18 cellular contexts compared by ENCODE assay signal in the genomic region with DNA sequence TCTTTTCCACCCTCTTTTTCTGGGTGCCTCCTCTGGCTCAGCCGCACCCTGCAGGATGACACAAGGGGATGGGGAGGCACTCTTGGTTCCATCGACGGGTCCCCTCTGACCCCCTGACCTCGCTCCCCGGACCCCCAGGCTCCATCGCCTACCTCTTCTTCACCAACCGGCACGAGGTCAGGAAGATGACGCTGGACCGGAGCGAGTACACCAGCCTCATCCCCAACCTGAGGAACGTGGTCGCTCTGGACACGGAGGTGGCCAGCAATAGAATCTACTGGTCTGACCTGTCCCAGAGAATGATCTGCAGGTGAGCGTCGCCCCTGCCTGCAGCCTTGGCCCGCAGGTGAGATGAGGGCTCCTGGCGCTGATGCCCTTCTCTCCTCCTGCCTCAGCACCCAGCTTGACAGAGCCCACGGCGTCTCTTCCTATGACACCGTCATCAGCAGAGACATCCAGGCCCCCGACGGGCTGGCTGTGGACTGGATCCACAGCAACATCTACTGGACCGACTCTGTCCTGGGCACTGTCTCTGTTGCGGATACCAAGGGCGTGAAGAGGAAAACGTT. TPM values are rescaled to one million over a fixed set of nuclear protein-coding genes. Genes with fewer than 3 reads are reported as not detected.
A peak's percentile ranks its signal among the peaks of the same experiment; 100 is the strongest.
DNase-seq lines count a peak whose midpoint lies in the region; ATAC-seq, FAIRE-seq and TF ChIP-seq lines count a peak whose summit lies in the region.
"Had no signal": no experiment of that assay in that cellular context is flagged by ENCODE, and none has a peak within 500 bp of the region (broad histone marks: within the 10 kb centered on the region; RNA-seq: fewer than 3 reads in every experiment).

No MANE protein-coding gene starts in this region.

- no peak for TF ChIP-seq POLR2A in IMR-90 (IDR thresholded peaks at IDR 0.05; ENCODE audit: low read depth, low read length)
- TF ChIP-seq POLR2A in GM12878 (IDR thresholded peaks at IDR 0.05; ENCODE audit: low read depth, low read length) = peak; percentile 57; the same call in 1 of the 2 replicates

- H3K36me3 Mint-ChIP-seq in GM23338 (ENCODE audit: low read depth) (peaks cover 99% of the 10 kb centered on the region), neural crest cell (ENCODE audit: low read depth) (peaks cover 25% of the 10 kb centered on the region)

- no peaks in the 10 kb centered on the region; the same call in 2 of the 3 replicates for H3K9me3 Mint-ChIP-seq in GM23338
- no peaks in the 10 kb centered on the region for H3K9me3 Mint-ChIP-seq in neural crest cell

- H3K23ac ChIP-seq in IMR-90 (ENCODE audit: low read depth, low read length) = no peak overlapping the region

- no peak overlapping the region for H3K14ac ChIP-seq in IMR-90 (replicated peaks; ENCODE audit: low read depth, low read length)

- H2BK120ac ChIP-seq in IMR-90 (ENCODE audit: low read depth, low read length) = no peak overlapping the region

- H3K4me1 ChIP-seq in GM23338 (ENCODE audit: insufficient read depth) (no peaks in the 10 kb centered on the region), IMR-90 (ENCODE audit: control insufficient read depth, insufficient read depth, low read length) (no peaks in the 10 kb centered on the region), GM12878 (ENCODE audit: control insufficient read depth, insufficient read depth, low read length) (no peaks in the 10 kb centered on the region)

- H3K27me3 ChIP-seq in GM23338 (ENCODE audit: insufficient read depth) (no peaks in the 10 kb centered on the region), IMR-90 (ENCODE audit: control insufficient read depth, insufficient read depth, low read length) (no peaks in the 10 kb centered on the region), GM12878 (replicated peaks in 1 of 2; ENCODE audit: control insufficient read depth in 2 of 2, insufficient read depth in 2 of 2, low read length in 1 of 2) (no peaks in the 10 kb centered on the region)

- in situ Hi-C loops in IMR-90 (cut with MboI; ENCODE audit: low sequenced_read_pairs) = no loop called here
- in situ Hi-C loops in GM12878 (cut with MboI) = no loop called here

- peaks cover 72% of the 10 kb centered on the region for H4K20me1 ChIP-seq in GM23338 (replicated peaks; ENCODE audit: insufficient read depth)
- H4K20me1 ChIP-seq in IMR-90 (ENCODE audit: insufficient read depth, low read length) = peaks cover 4% of the 10 kb centered on the region; the same call in 1 of the 2 replicates
- H4K20me1 ChIP-seq in GM12878 (ENCODE audit: control insufficient read depth, insufficient read depth) = no peaks in the 10 kb centered on the region

- no TSS peak for BruUV-seq in IMR-90 (replicated peaks; lab: Mats Ljungman, UMichigan)
- BruUV-seq in GM12878 (replicated peaks; lab: Mats Ljungman, UMichigan) = no TSS peak

- H3F3A ChIP-seq in GM23338 (replicated peaks; ENCODE audit: low read depth) = peaks cover 77% of the 10 kb centered on the region

- no peak overlapping the region for H3K18ac ChIP-seq in IMR-90 (ENCODE audit: low read depth, low read length)

- no peak overlapping the region for H3K4ac ChIP-seq in IMR-90 (ENCODE audit: low read depth, low read length)

- H3K9me2 ChIP-seq in GM23338 (ENCODE audit: insufficient read depth) = no peaks in the 10 kb centered on the region

- H3K4me2 ChIP-seq in GM23338 (no peak overlapping the region), IMR-90 (ENCODE audit: low read depth, low read length) (no peak overlapping the region), GM12878 (ENCODE audit: control insufficient read depth, insufficient read depth) (no peak overlapping the region)
- H3K4me2 ChIP-seq: KMS-11 had no signal

- H3K9me3 ChIP-seq in IMR-90 (ENCODE audit: control insufficient read depth, insufficient read depth, low read length) (no peaks in the 10 kb centered on the region), GM12878 (replicated peaks; ENCODE audit: control insufficient read depth, insufficient read depth, low read length) (no peaks in the 10 kb centered on the region)

- H3K79me2 ChIP-seq in GM23338 (replicated peaks; ENCODE audit: insufficient read depth) (peaks cover 45% of the 10 kb centered on the region), GM12878 (ENCODE audit: control insufficient read depth, insufficient read depth, low read length) (no peaks in the 10 kb centered on the region)

- no peak overlapping the region for H3K56ac ChIP-seq in IMR-90 (ENCODE audit: extremely low read depth, insufficient read depth, low read length)

- H3K9ac ChIP-seq in IMR-90 (ENCODE audit: low read depth, low read length) (no peak overlapping the region), GM12878 (ENCODE audit: control insufficient read depth, insufficient read depth, low read length) (no peak overlapping the region)
- H3K9ac ChIP-seq: KMS-11 had no signal

- CTCF ChIA-PET in IMR-90 (lab: Yijun Ruan, JAX) (no interaction called here), GM12878 (lab: Yijun Ruan, JAX) (no interaction called here)

- no peak for TF ChIP-seq EP300 in GM12878 (IDR thresholded peaks at IDR 0.05; ENCODE audit: borderline replicate concordance in 1 of 2, control insufficient read depth in 1 of 2, low read depth in 2 of 2, low read length in 2 of 2)

- TF ChIP-seq CTCF in GM23338 (conservative IDR thresholded peaks at IDR 0.05; ENCODE audit: low read depth in 2 of 2) = no peak
- TF ChIP-seq CTCF in IMR-90 (conservative IDR thresholded peaks at IDR 0.05; ENCODE audit: low read depth, low read length) = no peak
- TF ChIP-seq CTCF in GM12878 (IDR thresholded peaks at IDR 0.05 in 2 of 3, conservative IDR thresholded peaks at IDR 0.05 in 1 of 3; ENCODE audit: control insufficient read depth in 2 of 3, extremely low read depth in 1 of 3, insufficient read depth in 1 of 3, low read depth in 3 of 3, low read length in 3 of 3) = no peak
- TF ChIP-seq CTCF in neural crest cell (conservative IDR thresholded peaks at IDR 0.05) = no peak

- H2BK20ac ChIP-seq in IMR-90 (ENCODE audit: low read depth, low read length) = no peak overlapping the region

- H4K5ac ChIP-seq in IMR-90 (ENCODE audit: low read depth, low read length) = no peak overlapping the region

- H2AK5ac ChIP-seq in IMR-90 (ENCODE audit: low read depth, low read length) = no peak overlapping the region

- H3K27ac Mint-ChIP-seq in GM23338 (peak overlapping the region; percentile 13; the same call in 1 of the 2 replicates), neural crest cell (ENCODE audit: unreplicated experiment) (peak overlapping the region; percentile 45)

- no peaks in the 10 kb centered on the region; the same call in 1 of the 2 replicates for H3K9me1 ChIP-seq in IMR-90 (ENCODE audit: insufficient read depth, low read length)

- no peak for ATAC-seq in GM23338
- ATAC-seq in IMR-90 (ENCODE audit: low read depth) = no peak
- no peak for ATAC-seq in GM12878
- ATAC-seq in HG03469 (IDR thresholded peaks at IDR 0.05; ENCODE audit: unreplicated experiment) = no peak
- ATAC-seq: PC-3 had no signal

- DNase-seq in GM23338 (ENCODE audit: low spot score) (no peak), IMR-90 (no peak), GM12878 (ENCODE audit: low read depth, low spot score) (no peak), neural crest cell (ENCODE audit: low read depth, low spot score) (no peak), islet precursor cell (no peak)
- no peak for DNase-seq in stimulated activated CD4-positive, alpha-beta T cell treated with anti-CD3 and anti-CD28 coated beads, Interleukin-1b, Interleukin-23, amount 100 ng/mL, for 48 hours
- DNase-seq: ACHN, C1 segment of cervical spinal cord, DMS79 treated with DMSO at 0.1 percent for 48 hours, MV-4-11, NCI-H1417, NCI-H187, NCI-H2107, NCI-H510A, NCI-H748 treated with DMSO at 0.1 percent for 48 hours, PC-3 had no signal

- SMC1A ChIA-PET in GM12878 (lab: Charles Lee; ENCODE audit: uncharacterized antibody, unreplicated experiment) = no interaction called here

- peaks cover 0 to 25% of the 10 kb centered on the region in 2 experiments; a peak in 2 of 4 replicates for H3K79me1 ChIP-seq in IMR-90 (ENCODE audit: low read depth in 1 of 2, low read length in 2 of 2)

- FAIRE-seq in GM12878 (lab: Jason Lieb, UNC) = no peak

- H4K8ac ChIP-seq in IMR-90 (ENCODE audit: low read depth in 2 of 2, low read length in 2 of 2) = no peak overlapping the region

- H2BK5ac ChIP-seq in IMR-90 (ENCODE audit: low read depth, low read length, poor library complexity, severe bottlenecking) = no peak overlapping the region

- intact Hi-C loops in IMR-90 (cut with micrococcal nuclease) = no loop called here
- intact Hi-C loops in GM12878 (cut with micrococcal nuclease; ENCODE audit: unreplicated experiment) = no loop called here

- dilution Hi-C loops in IMR-90 (cut with HindIII; ENCODE audit: low sequenced_read_pairs, unreplicated experiment) = no loop called here

- H3K27ac ChIP-seq in GM23338 (ENCODE audit: low read depth) (no peak overlapping the region), IMR-90 (ENCODE audit: insufficient read depth, low read length) (no peak overlapping the region), GM12878 (ENCODE audit: control insufficient read depth, insufficient read depth) (no peak overlapping the region)
- H3K27ac ChIP-seq: KMS-11 had no signal

- H3K36me3 ChIP-seq in GM23338 (ENCODE audit: insufficient read depth) (peaks cover 79% of the 10 kb centered on the region), IMR-90 (ENCODE audit: control insufficient read depth, insufficient read depth, low read length) (peaks cover 73% of the 10 kb centered on the region), GM12878 (ENCODE audit: control insufficient read depth in 2 of 2, insufficient read depth in 2 of 2, low read length in 1 of 2) (peaks cover 39 to 43% of the 10 kb centered on the region in 2 experiments)

- POLR2A ChIA-PET in IMR-90 (lab: Charles Lee; ENCODE audit: unreplicated experiment) (no interaction called here), GM12878 (lab: Charles Lee) (interaction anchor here (0.7 kb wide), 1 partner anchor 18 kb away, joined by 3 read pairs; no protein-coding TSS in a partner anchor)

- H3K27me3 Mint-ChIP-seq in GM23338 (ENCODE audit: insufficient read depth, low read depth, poor library complexity) = peaks cover 21% of the 10 kb centered on the region
- peaks cover 2% of the 10 kb centered on the region for H3K27me3 Mint-ChIP-seq in neural crest cell (ENCODE audit: low read depth)

- no peak for TF ChIP-seq RAD21 in IMR-90 (IDR thresholded peaks at IDR 0.05; ENCODE audit: low read length)
- no peak for TF ChIP-seq RAD21 in GM12878 (IDR thresholded peaks at IDR 0.05; ENCODE audit: insufficient read depth, low read depth, low read length)

- no peak overlapping the region for H2BK15ac ChIP-seq in IMR-90 (ENCODE audit: low read depth, low read length)

- no peak overlapping the region for H4K91ac ChIP-seq in IMR-90 (ENCODE audit: insufficient read depth, low read depth, low read length)

- WGBS in IMR-90 (ENCODE audit: extremely low coverage in 2 of 2, insufficient read length in 1 of 2), 2 experiments = 94% methylated on average over 10 of the region's 27 CpGs; no CpG with 5 or more reads in 1 of the 2 experiments
- 97% methylated on average over 26 of the region's 27 CpGs for WGBS in GM12878 (ENCODE audit: insufficient coverage, insufficient replicate concordance, low lambda C conversion rate, missing lambda C conversion rate)

- H3K4me3 ChIP-seq in GM23338 (no peak overlapping the region), IMR-90 (ENCODE audit: insufficient read depth, low read depth, low read length) (no peak overlapping the region), GM12878 (no peak overlapping the region)

- H3K4me1 Mint-ChIP-seq in GM23338 (no peaks in the 10 kb centered on the region), neural crest cell (no peaks in the 10 kb centered on the region)

- H2AFZ ChIP-seq in GM23338 = no peak overlapping the region
- H2AFZ ChIP-seq in IMR-90 (replicated peaks; ENCODE audit: low read length, poor library complexity) = peak overlapping the region; percentile 51
- H2AFZ ChIP-seq in GM12878 (ENCODE audit: control insufficient read depth, low read depth, low read length) = no peak overlapping the region

- H2AK9ac ChIP-seq in IMR-90 (replicated peaks; ENCODE audit: low read depth, low read length, poor library complexity) = no peak overlapping the region

- H3K4me3 Mint-ChIP-seq in GM23338 = no peak overlapping the region
- no peak overlapping the region for H3K4me3 Mint-ChIP-seq in neural crest cell

- RAD21 ChIA-PET in GM12878 (lab: Charles Lee; ENCODE audit: unreplicated experiment) = no interaction called here

RNA-seq across cellular contexts. Expression of gene LDLR, which starts 24.0 kb away (rescaled TPM):
- 160 and 180 TPM in 2 replicates for total RNA-seq in GM23338 (2014; rRNA removed; shearing (Covaris generic))
- polyA plus RNA-seq in GM23338 (2016; fragmentation: Nextera tagmentation; extraction: Ambion mirVana) (57.6 and 59.3 TPM in 2 replicates), IMR-90 (2012; rRNA removed) (53.8 and 61.2 TPM in 2 replicates), GM12878 (2011; rRNA removed) (19.4 and 42.8 TPM in 2 replicates), GM12878 (2014; fragmentation: Illumina TruSeq; extraction: Trizol) (23.1 and 25.3 TPM in 2 replicates), GM12878 (2014; fragmentation: Nextera tagmentation; extraction: Ambion mirVana) (10 to 100 TPM; 11.3 to 15.9 TPM), GM12878 (2014; rRNA removed) (26.7 and 38.4 TPM in 2 replicates), GM12878 (2016; fragmentation: Nextera tagmentation; extraction: Ambion mirVana) (10 to 100 TPM; 17.1 to 18.5 TPM)
- total RNA-seq in IMR-90 (2012; rRNA removed) (40.5 and 45.2 TPM in 2 replicates), GM12878 (2014; rRNA removed) (39.0 and 43.4 TPM in 2 replicates), GM12878 (2014; rRNA removed; fragmentation: Illumina TruSeq; extraction: Trizol) (29.4 and 30.7 TPM in 2 replicates), GM12878 (2021) (56.8 and 59.2 TPM in 2 replicates), neural crest cell (141 and 152 TPM in 2 replicates)
- polyA plus RNA-seq in IMR-90 (2012; cell fraction: cytosol; rRNA removed) = 43.2 and 44.9 TPM in 2 replicates
- polyA plus RNA-seq in IMR-90 (2012; cell fraction: nucleus; rRNA removed; ENCODE audit: low replicate concordance) = 51.0 and 64.7 TPM in 2 replicates
- total RNA-seq in GM12878 (2013; cell fraction: nucleolus; rRNA removed) = 218 and 237 TPM in 2 replicates
- 13.2 TPM for polyA plus RNA-seq in GM12878 (2011; ENCODE audit: low read depth)
- 34.6 and 36.3 TPM in 2 replicates for polyA plus RNA-seq in GM12878 (2011; cell fraction: cytosol; rRNA removed)
- polyA plus RNA-seq in GM12878 (2011; cell fraction: nucleus; rRNA removed) = 49.0 and 57.5 TPM in 2 replicates
- 26.4 and 34.5 TPM in 2 replicates for polyA plus RNA-seq in GM12878 (2012)
- 95.8 and 116 TPM in 2 replicates for polyA minus RNA-seq in GM12878 (2011; rRNA and poly(A)+ RNA removed)
- polyA minus RNA-seq in GM12878 (2011; cell fraction: cytosol; rRNA and poly(A)+ RNA removed) = 39.6 and 41.5 TPM in 2 replicates
- polyA minus RNA-seq in GM12878 (2011; cell fraction: nucleus; rRNA and poly(A)+ RNA removed) = 80.6 and 135 TPM in 2 replicates

RNA-seq across cellular contexts. Expression of gene SPC24, which starts 42.4 kb away (rescaled TPM):
- total RNA-seq in GM23338 (2014; rRNA removed; shearing (Covaris generic)) = 38.7 and 42.2 TPM in 2 replicates
- polyA plus RNA-seq in GM23338 (2016; fragmentation: Nextera tagmentation; extraction: Ambion mirVana) (40.6 and 41.8 TPM in 2 replicates), IMR-90 (2012; rRNA removed) (11.7 and 12.2 TPM in 2 replicates), GM12878 (2011; rRNA removed) (22.0 and 25.6 TPM in 2 replicates), GM12878 (2014; fragmentation: Illumina TruSeq; extraction: Trizol) (17.0 and 18.1 TPM in 2 replicates), GM12878 (2014; fragmentation: Nextera tagmentation; extraction: Ambion mirVana) (10 to 100 TPM in 1 of 2 experiments, 1 to 10 TPM in 1; 9.4 to 18.4 TPM), GM12878 (2014; rRNA removed) (34.4 and 55.4 TPM in 2 replicates), GM12878 (2016; fragmentation: Nextera tagmentation; extraction: Ambion mirVana) (10 to 100 TPM; 65.3 to 72.6 TPM)
- total RNA-seq in IMR-90 (2012; rRNA removed) (68.3 and 97.5 TPM in 2 replicates), GM12878 (2014; rRNA removed) (69.3 and 70.8 TPM in 2 replicates), GM12878 (2014; rRNA removed; fragmentation: Illumina TruSeq; extraction: Trizol) (43.4 and 47.0 TPM in 2 replicates), GM12878 (2021) (59.1 and 65.0 TPM in 2 replicates), neural crest cell (67.0 and 71.3 TPM in 2 replicates)
- 12.4 and 24.6 TPM in 2 replicates for polyA plus RNA-seq in IMR-90 (2012; cell fraction: cytosol; rRNA removed)
- polyA plus RNA-seq in IMR-90 (2012; cell fraction: nucleus; rRNA removed; ENCODE audit: low replicate concordance) = 10.7 and 11.4 TPM in 2 replicates
- total RNA-seq in GM12878 (2013; cell fraction: nucleolus; rRNA removed) = 7.9 and 10.3 TPM in 2 replicates
- 15.4 TPM for polyA plus RNA-seq in GM12878 (2011; ENCODE audit: low read depth)
- 27.5 and 36.4 TPM in 2 replicates for polyA plus RNA-seq in GM12878 (2011; cell fraction: cytosol; rRNA removed)
- 28.5 and 31.1 TPM in 2 replicates for polyA plus RNA-seq in GM12878 (2011; cell fraction: nucleus; rRNA removed)
- 18.4 and 22.6 TPM in 2 replicates for polyA plus RNA-seq in GM12878 (2012)
- polyA minus RNA-seq in GM12878 (2011; rRNA and poly(A)+ RNA removed) = 50.6 and 56.3 TPM in 2 replicates
- polyA minus RNA-seq in GM12878 (2011; cell fraction: cytosol; rRNA and poly(A)+ RNA removed) = 27.4 and 31.9 TPM in 2 replicates
- 8.1 and 16.5 TPM in 2 replicates for polyA minus RNA-seq in GM12878 (2011; cell fraction: nucleus; rRNA and poly(A)+ RNA removed)
